In the genomic region with DNA sequence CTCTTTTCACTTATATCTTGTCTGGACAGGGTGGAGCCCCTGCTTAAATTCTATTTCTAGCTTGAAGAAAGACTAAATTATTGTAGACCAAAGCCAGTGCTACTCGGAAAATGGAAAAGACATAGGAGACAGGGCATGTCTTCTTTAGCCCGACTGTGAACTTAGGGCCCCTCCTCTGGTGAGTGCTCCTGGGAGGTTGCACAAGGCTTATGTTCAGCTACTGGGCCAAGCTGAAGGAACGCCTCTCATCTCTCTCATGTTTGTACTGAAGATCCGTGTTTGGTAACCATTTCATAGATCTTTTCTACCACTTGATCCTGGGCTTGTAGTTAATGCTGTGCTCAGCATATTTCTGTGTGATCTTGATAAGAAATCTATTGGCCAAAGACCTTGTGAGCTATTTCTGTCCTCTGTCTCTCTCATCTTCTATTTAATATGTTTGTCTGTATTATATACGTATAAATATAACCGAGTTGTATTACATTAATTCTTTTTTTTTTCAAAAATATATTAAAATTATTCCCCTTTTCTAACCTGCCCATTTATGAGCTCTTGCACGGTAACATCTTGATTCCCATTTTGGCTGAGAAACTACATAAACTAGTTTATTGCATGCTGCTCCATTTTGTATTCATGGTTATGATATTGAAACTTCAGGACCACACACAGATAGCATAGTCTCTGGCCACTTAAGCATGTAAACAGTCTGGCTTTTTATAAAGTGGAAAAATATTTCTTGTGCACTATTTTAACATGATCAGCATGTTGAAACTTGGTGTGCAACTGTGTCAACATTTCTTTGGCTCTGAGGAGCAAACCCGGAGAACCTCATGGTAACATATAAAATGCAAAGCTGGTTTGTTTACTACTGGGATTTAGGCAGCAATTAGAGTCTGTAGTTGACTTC, we compare ENCODE assay signal across 11 cellular contexts.
DNase-seq lines count a peak whose midpoint lies in the region; ATAC-seq and TF ChIP-seq lines count a peak whose summit lies in the region.
"Had no signal": no experiment of that assay in that cellular context is flagged by ENCODE, and none has a peak within 500 bp of the region (broad histone marks: within the 10 kb centered on the region; RNA-seq: fewer than 3 reads in every experiment).

No MANE protein-coding gene starts in this region.

- CTCF ChIA-PET in RWPE1 (lab: Yijun Ruan, JAX) = interaction anchor here (0.6 to 0.8 kb wide), 2 partner anchors 15 to 16 kb away, joined by 3 read pairs; no protein-coding TSS in a partner anchor

- no peaks in the 10 kb centered on the region for H3K27me3 Mint-ChIP-seq in osteocyte (ENCODE audit: unreplicated experiment)

- POLR2A ChIA-PET in RWPE1 (lab: Yijun Ruan, JAX; ENCODE audit: low non-redundant PET) = no interaction called here

- TF ChIP-seq CTCF in RWPE1 (conservative IDR thresholded peaks at IDR 0.05; ENCODE audit: low read depth) (no peak), osteocyte (IDR thresholded peaks at IDR 0.05) (no peak)

- H3K27ac ChIP-seq in RWPE1 = peak overlapping the region; percentile 43

- DNase-seq in AG20443 (ENCODE audit: low spot score) (peak; percentile 46), RWPE1 (ENCODE audit: low spot score) (peak; percentile 34), fibroblast of peridontal ligament (ENCODE audit: extremely low read depth) (peak; percentile 79), osteocyte (ENCODE audit: extremely low spot score, unreplicated experiment) (no peak), DMS153 treated with DMSO at 0.1 percent for 48 hours (lab: John Stamatoyannopoulos, UW; ENCODE audit: unreplicated experiment) (no peak), GDM1 (lab: John Stamatoyannopoulos, UW) (no peak)
- DNase-seq: H9, NCI-H2107, T-helper 9 cell had no signal

- H3K27ac Mint-ChIP-seq in osteocyte (ENCODE audit: unreplicated experiment) = peak overlapping the region; percentile 50
- H3K27ac Mint-ChIP-seq: H9 had no signal

- ATAC-seq in GM18520 (IDR thresholded peaks at IDR 0.05; ENCODE audit: unreplicated experiment) = no peak
- no peak for ATAC-seq in HG03045 (IDR thresholded peaks at IDR 0.05; ENCODE audit: unreplicated experiment)

- no peaks in the 10 kb centered on the region for H3K36me3 Mint-ChIP-seq in osteocyte (ENCODE audit: unreplicated experiment)

- H3K4me3 Mint-ChIP-seq in osteocyte (ENCODE audit: unreplicated experiment) = no peak overlapping the region
- H3K4me3 Mint-ChIP-seq: H9 had no signal

- peaks cover 47% of the 10 kb centered on the region for H3K4me1 Mint-ChIP-seq in osteocyte (ENCODE audit: unreplicated experiment)

- H3K9me3 Mint-ChIP-seq in osteocyte (ENCODE audit: unreplicated experiment) = no peaks in the 10 kb centered on the region
- H3K9me3 Mint-ChIP-seq: H9 had no signal

Comparison
In these comparisons a context has a peak if more than half of its experiments do, and no peak if none do; other contexts are left out.
1. DNase-seq: peak in AG20443 (single experiment), RWPE1 (single experiment) and fibroblast of peridontal ligament (single experiment); none in osteocyte (single experiment), DMS153 treated with DMSO at 0.1 percent for 48 hours (single experiment) and GDM1 (single experiment).